In the genomic region with DNA sequence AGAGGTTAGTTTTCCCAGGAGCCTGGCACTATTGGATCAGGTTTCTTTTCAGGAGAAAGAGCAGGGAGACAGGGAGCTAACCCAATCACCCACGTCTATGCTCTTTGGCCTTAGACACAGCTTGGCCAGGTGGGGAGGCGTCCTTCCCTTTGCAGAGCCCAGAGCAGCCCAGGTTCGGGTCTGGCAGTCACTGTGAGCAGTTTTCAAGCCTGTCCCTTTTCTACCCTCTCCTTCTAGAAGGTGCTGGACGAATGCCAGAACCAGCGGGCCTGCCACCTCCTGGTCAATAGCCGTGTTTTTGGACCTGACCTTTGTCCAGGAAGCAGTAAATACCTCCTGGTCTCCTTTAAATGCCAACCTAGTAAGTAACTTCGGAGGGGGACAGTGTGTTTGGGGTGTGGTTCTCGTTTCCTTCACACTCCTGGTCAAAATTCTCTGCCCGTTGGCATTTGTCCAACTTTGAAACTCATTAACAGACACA, we compare ENCODE assay signal across 7 cellular contexts. TPM values are rescaled to one million over a fixed set of nuclear protein-coding genes. Genes with fewer than 3 reads are reported as not detected.
DNase-seq lines count a peak whose midpoint lies in the region; ATAC-seq and TF ChIP-seq lines count a peak whose summit lies in the region.

No MANE protein-coding gene starts in this region.

- H2BK20ac ChIP-seq in IMR-90 (ENCODE audit: low read depth, low read length) = peak overlapping the region; percentile 28

- H3K27me3 ChIP-seq in IMR-90 (ENCODE audit: control insufficient read depth, insufficient read depth, low read length) = no peaks in the 10 kb centered on the region
- H3K27me3 ChIP-seq in body of pancreas = no peaks in the 10 kb centered on the region
- no peaks in the 10 kb centered on the region for H3K27me3 ChIP-seq in thyroid gland

- H2BK120ac ChIP-seq in IMR-90 (ENCODE audit: low read depth, low read length) = peak overlapping the region; percentile 61; the same call in 1 of the 2 replicates

- peaks cover 18% of the 10 kb centered on the region for H3K4me1 ChIP-seq in IMR-90 (ENCODE audit: control insufficient read depth, insufficient read depth, low read length)
- peaks cover 21% of the 10 kb centered on the region for H3K4me1 ChIP-seq in body of pancreas
- peaks cover 29 to 34% of the 10 kb centered on the region in 2 donors for H3K4me1 ChIP-seq in thyroid gland

- POLR2A ChIA-PET in IMR-90 (lab: Charles Lee; ENCODE audit: unreplicated experiment) = no interaction called here

- H2AK5ac ChIP-seq in IMR-90 (ENCODE audit: low read depth, low read length) = peak overlapping the region; percentile 70; the same call in 1 of the 2 replicates

- ATAC-seq in IMR-90 (ENCODE audit: low read depth) (no peak), body of pancreas (peak; percentile 58), HG02610 (IDR thresholded peaks at IDR 0.05; ENCODE audit: unreplicated experiment) (no peak), GM21423 (IDR thresholded peaks at IDR 0.05; ENCODE audit: unreplicated experiment) (no peak)

- no peaks in the 10 kb centered on the region for H4K20me1 ChIP-seq in IMR-90 (ENCODE audit: insufficient read depth, low read length)

- H3K4me2 ChIP-seq in IMR-90 (ENCODE audit: low read depth, low read length) = no peak overlapping the region

- peak overlapping the region; percentile 52; the same call in 1 of the 2 replicates for H3K14ac ChIP-seq in IMR-90 (replicated peaks; ENCODE audit: low read depth, low read length)

- no peaks in the 10 kb centered on the region for H3K36me3 ChIP-seq in IMR-90 (ENCODE audit: control insufficient read depth, insufficient read depth, low read length)
- peaks cover 0 to 3% of the 10 kb centered on the region in 2 donors for H3K36me3 ChIP-seq in body of pancreas (replicated peaks in 1 of 2; ENCODE audit: insufficient read depth in 1 of 2, low read depth in 2 of 2)
- H3K36me3 ChIP-seq in thyroid gland = no peaks in the 10 kb centered on the region

- H3K27ac ChIP-seq in IMR-90 (ENCODE audit: insufficient read depth, low read length) (no peak overlapping the region), body of pancreas (peak overlapping the region; percentile 60 to 74 (median 68)), thyroid gland (peak overlapping the region; percentile 56 to 77 (median 74))

- TF ChIP-seq CTCF in IMR-90 (conservative IDR thresholded peaks at IDR 0.05; ENCODE audit: low read depth, low read length) (0 out of 2 replicates have a peak, but pooled peaks have one; percentile 2), body of pancreas (IDR thresholded peaks at IDR 0.05) (peak in 4 of 7 experiments; percentile 22 to 32 (median 30)), thyroid gland (IDR thresholded peaks at IDR 0.05) (peak in 4 of 6 experiments; percentile 16 to 37 (median 22))

- intact Hi-C loops in IMR-90 (cut with micrococcal nuclease) (no loop called here), body of pancreas (cut with DNase I) (no loop called here), thyroid gland (cut with DNase I) (no loop called here)

- H3K79me1 ChIP-seq in IMR-90 (ENCODE audit: low read depth in 1 of 2, low read length in 2 of 2) = peaks cover 0 to 4% of the 10 kb centered on the region in 2 experiments; a peak in 1 of 4 replicates

- TF ChIP-seq RAD21 in IMR-90 (IDR thresholded peaks at IDR 0.05; ENCODE audit: low read length) = no peak

- peak overlapping the region; percentile 53 for H2AFZ ChIP-seq in IMR-90 (replicated peaks; ENCODE audit: low read length, poor library complexity)

- peak overlapping the region; percentile 60; the same call in 1 of the 2 replicates for H4K91ac ChIP-seq in IMR-90 (ENCODE audit: insufficient read depth, low read depth, low read length)

- no peak overlapping the region; the same call in 2 of the 3 replicates for H2BK15ac ChIP-seq in IMR-90 (ENCODE audit: low read depth, low read length)

- H2BK5ac ChIP-seq in IMR-90 (ENCODE audit: low read depth, low read length, poor library complexity, severe bottlenecking) = no peak overlapping the region

- H3K9me1 ChIP-seq in IMR-90 (ENCODE audit: insufficient read depth, low read length) = peaks cover 10% of the 10 kb centered on the region; the same call in 1 of the 2 replicates

- no peak overlapping the region for H3K23ac ChIP-seq in IMR-90 (ENCODE audit: low read depth, low read length)

- dilution Hi-C loops in IMR-90 (cut with HindIII; ENCODE audit: low sequenced_read_pairs, unreplicated experiment) = no loop called here

- CTCF ChIA-PET in IMR-90 (lab: Yijun Ruan, JAX) = no interaction called here

- no peak overlapping the region for H3K4me3 ChIP-seq in IMR-90 (ENCODE audit: insufficient read depth, low read depth, low read length)
- no peak overlapping the region for H3K4me3 ChIP-seq in body of pancreas
- H3K4me3 ChIP-seq in thyroid gland (replicated peaks in 1 of 3) = no peak overlapping the region

- peak overlapping the region; percentile 1 for H4K5ac ChIP-seq in IMR-90 (ENCODE audit: low read depth, low read length)

- H3K18ac ChIP-seq in IMR-90 (ENCODE audit: low read depth, low read length) = peak overlapping the region; percentile 11; the same call in 1 of the 2 replicates

- in situ Hi-C loops in IMR-90 (cut with MboI; ENCODE audit: low sequenced_read_pairs) = no loop called here

- BruUV-seq in IMR-90 (replicated peaks; lab: Mats Ljungman, UMichigan) = no TSS peak

- no CpG with 5 or more reads among the region's 9 CpGs for WGBS in IMR-90 (ENCODE audit: extremely low coverage in 2 of 2, insufficient read length in 1 of 2), 2 experiments
- WGBS in body of pancreas, 2 donors = 14 to 18% methylated on average over 9 of the region's 9 CpGs
- 24 to 25% methylated on average over 8 to 9 of the region's 9 CpGs for WGBS in thyroid gland, 2 donors

- DNase-seq in IMR-90 (peak; percentile 16), body of pancreas (peak; percentile 65 to 77 (median 72)), left kidney (ENCODE audit: low read depth, low spot score) (peak; percentile 46), thyroid gland (peak; percentile 81 to 83), NCI-H82 (lab: John Stamatoyannopoulos, UW) (no peak)

- H3K56ac ChIP-seq in IMR-90 (ENCODE audit: extremely low read depth, insufficient read depth, low read length) = no peak overlapping the region

- H3K9ac ChIP-seq in IMR-90 (ENCODE audit: low read depth, low read length) = no peak overlapping the region

- TF ChIP-seq POLR2A in IMR-90 (IDR thresholded peaks at IDR 0.05; ENCODE audit: low read depth, low read length) = no peak
- no peak for TF ChIP-seq POLR2A in body of pancreas (IDR thresholded peaks at IDR 0.05)
- TF ChIP-seq POLR2A in thyroid gland (IDR thresholded peaks at IDR 0.05) = no peak

- H3K4ac ChIP-seq in IMR-90 (ENCODE audit: low read depth, low read length) = peak overlapping the region; percentile 69

- H4K8ac ChIP-seq in IMR-90 (ENCODE audit: low read depth in 2 of 2, low read length in 2 of 2) = peak overlapping the region in 1 of 2 experiments; percentile 74; a peak in 1 of 4 replicates

- H2AK9ac ChIP-seq in IMR-90 (replicated peaks; ENCODE audit: low read depth, low read length, poor library complexity) = peak overlapping the region; percentile 67

- H3K9me3 ChIP-seq in IMR-90 (ENCODE audit: control insufficient read depth, insufficient read depth, low read length) (no peaks in the 10 kb centered on the region), body of pancreas (no peaks in the 10 kb centered on the region), thyroid gland (no peaks in the 10 kb centered on the region)

TF ChIP-seq in IMR-90, 13 proteins besides CTCF, POLR2A, EP300 and RAD21:
- no peak for TF ChIP-seq ELK1 (IDR thresholded peaks at IDR 0.05; ENCODE audit: borderline replicate concordance, low read depth, low read length)
- no peak for TF ChIP-seq RFX5 (IDR thresholded peaks at IDR 0.05; ENCODE audit: low read depth, low read length)
- no peak for TF ChIP-seq FOS (IDR thresholded peaks at IDR 0.05; ENCODE audit: low read depth, low read length)
- no peak for TF ChIP-seq NFE2L2 (IDR thresholded peaks at IDR 0.05; ENCODE audit: low read depth, low read length)
- TF ChIP-seq MAZ (IDR thresholded peaks at IDR 0.05; ENCODE audit: borderline replicate concordance, low read depth, low read length) = no peak
- TF ChIP-seq RCOR1 (IDR thresholded peaks at IDR 0.05; ENCODE audit: insufficient replicate concordance, low read length) = no peak
- TF ChIP-seq, protein P1, sequence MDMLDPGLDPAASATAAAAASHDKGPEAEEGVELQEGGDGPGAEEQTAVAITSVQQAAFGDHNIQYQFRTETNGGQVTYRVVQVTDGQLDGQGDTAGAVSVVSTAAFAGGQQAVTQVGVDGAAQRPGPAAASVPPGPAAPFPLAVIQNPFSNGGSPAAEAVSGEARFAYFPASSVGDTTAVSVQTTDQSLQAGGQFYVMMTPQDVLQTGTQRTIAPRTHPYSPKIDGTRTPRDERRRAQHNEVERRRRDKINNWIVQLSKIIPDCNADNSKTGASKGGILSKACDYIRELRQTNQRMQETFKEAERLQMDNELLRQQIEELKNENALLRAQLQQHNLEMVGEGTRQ (IDR thresholded peaks at IDR 0.05; ENCODE audit: low read depth, low read length) = no peak
- TF ChIP-seq CEBPB (IDR thresholded peaks at IDR 0.05; ENCODE audit: low read depth, low read length) = no peak
- no peak for TF ChIP-seq MXI1 (IDR thresholded peaks at IDR 0.05; ENCODE audit: borderline replicate concordance, low read depth, low read length)
- no peak for TF ChIP-seq MAFK (IDR thresholded peaks at IDR 0.05; ENCODE audit: low read depth, low read length)
- no peak for TF ChIP-seq SMC3 (IDR thresholded peaks at IDR 0.05; ENCODE audit: low read depth, low read length)
- no peak for TF ChIP-seq BHLHE40 (IDR thresholded peaks at IDR 0.05; ENCODE audit: low read depth, low read length)
- TF ChIP-seq CHD1 (IDR thresholded peaks at IDR 0.05; ENCODE audit: low read depth, low read length) = no peak
TF ChIP-seq in IMR-90: peak in this region for 0.

RNA-seq across cellular contexts. Expression of gene EVA1C, which starts 44.9 kb away (rescaled TPM):
- 0.72 and 0.83 TPM in 2 replicates for total RNA-seq in IMR-90 (2012; rRNA removed)
- 1.1 and 1.3 TPM in 2 replicates for polyA plus RNA-seq in IMR-90 (2012; rRNA removed)
- 0.85 and 1.1 TPM in 2 replicates for polyA plus RNA-seq in IMR-90 (2012; cell fraction: cytosol; rRNA removed)
- polyA plus RNA-seq in IMR-90 (2012; cell fraction: nucleus; rRNA removed; ENCODE audit: low replicate concordance) = 1.2 and 1.5 TPM in 2 replicates
- total RNA-seq in body of pancreas = 10 to 100 TPM; 16.5 to 24.4 TPM
- 10 to 100 TPM; 25.4 to 44.6 (median 35.2) TPM for total RNA-seq in thyroid gland
